Comparison of ENCODE assay signal across 8 cellular contexts in genomic region chr2:47070920-47071824, GRCh38.
DNase-seq lines count a peak whose midpoint lies in the region; ATAC-seq, FAIRE-seq and TF ChIP-seq lines count a peak whose summit lies in the region.

No MANE protein-coding gene starts in this region.

- DNase-seq in A549 (ENCODE audit: low read depth in 1 of 2, low spot score in 1 of 2) (peak in 1 of 2 experiments; percentile 52), SJCRH30 (peak; percentile 95 to 97), brain microvascular endothelial cell (peak; percentile 92), lower leg skin (ENCODE audit: low spot score in 2 of 2) (peak; percentile 77 to 95), stomach (peak; percentile 63), retina (no peak)

- no peak for TF ChIP-seq EP300 in A549 (IDR thresholded peaks at IDR 0.05)
- TF ChIP-seq EP300 in stomach (IDR thresholded peaks at IDR 0.05) = no peak

- peak overlapping the region; percentile 85 to 90 for H3K27ac ChIP-seq in A549
- H3K27ac ChIP-seq in SJCRH30 = peak overlapping the region; percentile 91
- H3K27ac ChIP-seq in brain microvascular endothelial cell = peak overlapping the region; percentile 97
- H3K27ac ChIP-seq in stomach = peak overlapping the region; percentile 60 to 87 (median 85)

- H3K27me3 ChIP-seq in SJCRH30 (no peaks in the 10 kb centered on the region), brain microvascular endothelial cell (replicated peaks) (no peaks in the 10 kb centered on the region), stomach (no peaks in the 10 kb centered on the region)

- FAIRE-seq in A549 (lab: Jason Lieb, UNC) = no peak

- H3K36me3 ChIP-seq in SJCRH30 = no peaks in the 10 kb centered on the region
- no peaks in the 10 kb centered on the region for H3K36me3 ChIP-seq in brain microvascular endothelial cell (replicated peaks)
- H3K36me3 ChIP-seq in stomach = peaks cover 0 to 18% (median 12%) of the 10 kb centered on the region in 4 donors

- peaks cover 76% of the 10 kb centered on the region for H3K4me1 ChIP-seq in A549
- peaks cover 43% of the 10 kb centered on the region for H3K4me1 ChIP-seq in SJCRH30
- peaks cover 46 to 79% (median 67%) of the 10 kb centered on the region in 4 donors for H3K4me1 ChIP-seq in stomach

- intact Hi-C loops in lower leg skin (cut with DNase I; ENCODE audit: low total_unique reads) (no loop called here), stomach (cut with DNase I; ENCODE audit: low total_unique reads) (no loop called here)

- POLR2A ChIA-PET in A549 (lab: Yijun Ruan, JAX) = interaction anchor here (0.5 kb wide), 1 partner anchor 373 kb away, joined by 5 read pairs; no protein-coding TSS in a partner anchor

- H3K9me3 ChIP-seq in A549 (no peaks in the 10 kb centered on the region), SJCRH30 (replicated peaks) (no peaks in the 10 kb centered on the region), stomach (no peaks in the 10 kb centered on the region)

- ATAC-seq in A549 (peak in 1 of 2 experiments; percentile 1; a peak in 1 of 6 replicates), GM18861 (IDR thresholded peaks at IDR 0.05; ENCODE audit: unreplicated experiment) (peak; percentile 86), HG03060 (IDR thresholded peaks at IDR 0.05; ENCODE audit: low read depth, unreplicated experiment) (peak; percentile 52)

- 69% methylated on average over 15 of the region's 15 CpGs for WGBS in A549 (ENCODE audit: missing lambda C conversion rate)
- WGBS in lower leg skin, 2 donors = 68 to 71% methylated on average over 13 to 15 of the region's 15 CpGs
- WGBS in stomach, 5 donors = 65 to 82% (median 80%) methylated on average over 15 of the region's 15 CpGs

- no peak for TF ChIP-seq RAD21 in A549 (conservative IDR thresholded peaks at IDR 0.05 in 1 of 2, IDR thresholded peaks at IDR 0.05 in 1 of 2)

- TF ChIP-seq CTCF in A549 (IDR thresholded peaks at IDR 0.05) (no peak), brain microvascular endothelial cell (IDR thresholded peaks at IDR 0.05; ENCODE audit: low read depth, low read length, missing control alignments) (no peak), lower leg skin (IDR thresholded peaks at IDR 0.05) (no peak), stomach (IDR thresholded peaks at IDR 0.05) (no peak)

- no peak overlapping the region for H3K4me3 ChIP-seq in A549
- peak overlapping the region; percentile 1; the same call in 1 of the 2 replicates for H3K4me3 ChIP-seq in SJCRH30
- H3K4me3 ChIP-seq in brain microvascular endothelial cell (ENCODE audit: low read depth, low read length) = no peak overlapping the region
- H3K4me3 ChIP-seq in lower leg skin (ENCODE audit: low read depth, poor library complexity, severe bottlenecking) = no peak overlapping the region
- H3K4me3 ChIP-seq in stomach = no peak overlapping the region

- CTCF ChIA-PET in A549 (lab: Yijun Ruan, JAX) = interaction anchor here (0.6 to 3.3 kb wide), 7 partner anchors 27 to 317 kb away, joined by 3 to 13 read pairs (median 4); no protein-coding TSS in a partner anchor

- TF ChIP-seq POLR2A in A549 (IDR thresholded peaks at IDR 0.05; ENCODE audit: low read length) (no peak), lower leg skin (IDR thresholded peaks at IDR 0.05) (no peak), stomach (IDR thresholded peaks at IDR 0.05) (no peak)

- in situ Hi-C loops in brain microvascular endothelial cell (cut with HindIII; ENCODE audit: low pct_ligation_motif_present, low sequenced_read_pairs) = no loop called here

- peak overlapping the region; percentile 77; the same call in 2 of the 3 replicates for H3K4me2 ChIP-seq in A549

TF ChIP-seq in A549, 52 proteins besides CTCF, POLR2A, EP300 and RAD21:
- TF ChIP-seq CBX2 (IDR thresholded peaks at IDR 0.05; ENCODE audit: borderline replicate concordance, low read depth) (no peak), USF2 (IDR thresholded peaks at IDR 0.05) (no peak), ATOH8 (CRISPR knock-in tag; IDR thresholded peaks at IDR 0.05; ENCODE audit: low read depth) (no peak), SMC3 (IDR thresholded peaks at IDR 0.05) (no peak), ZFP36 (IDR thresholded peaks at IDR 0.05; ENCODE audit: borderline replicate concordance, partially characterized antibody) (no peak), HDAC2 (IDR thresholded peaks at IDR 0.05) (no peak), MAX (IDR thresholded peaks at IDR 0.05) (no peak), ZNF302 (CRISPR knock-in tag; IDR thresholded peaks at IDR 0.05) (no peak), ZC3H11A (IDR thresholded peaks at IDR 0.05) (no peak), HMGXB4 (CRISPR knock-in tag; IDR thresholded peaks at IDR 0.05; ENCODE audit: borderline replicate concordance) (no peak), KDM1A (IDR thresholded peaks at IDR 0.05; ENCODE audit: low read depth) (no peak), RCOR1 (IDR thresholded peaks at IDR 0.05; ENCODE audit: low read depth, low read length) (no peak), ZSCAN20 (CRISPR knock-in tag; IDR thresholded peaks at IDR 0.05) (no peak), MAZ (IDR thresholded peaks at IDR 0.05; ENCODE audit: borderline replicate concordance, low read depth, low read length) (no peak), ELK1 (IDR thresholded peaks at IDR 0.05; ENCODE audit: low read depth, low read length) (no peak), EHF (CRISPR knock-in tag; IDR thresholded peaks at IDR 0.05) (no peak), HES2 (IDR thresholded peaks at IDR 0.05) (no peak), GATA3 (IDR thresholded peaks at IDR 0.05; ENCODE audit: borderline replicate concordance) (no peak), FOSB (CRISPR knock-in tag; IDR thresholded peaks at IDR 0.05) (no peak)
